Comparison of ENCODE assay signal across 11 cellular contexts in genomic region chr3:143648708-143649107, GRCh38.
DNase-seq lines count a peak whose midpoint lies in the region; ATAC-seq, FAIRE-seq and TF ChIP-seq lines count a peak whose summit lies in the region.
"Had no signal": no experiment of that assay in that cellular context is flagged by ENCODE, and none has a peak within 500 bp of the region (broad histone marks: within the 10 kb centered on the region; RNA-seq: fewer than 3 reads in every experiment).

No MANE protein-coding gene starts in this region.

- H3K9ac ChIP-seq in DND-41 (ENCODE audit: low read depth, low read length) (no peak overlapping the region), HepG2 (ENCODE audit: insufficient read depth, low read depth, low read length) (no peak overlapping the region)

- peak; percentile 64 for FAIRE-seq in H54 (lab: Jason Lieb, UNC)
- no peak for FAIRE-seq in HepG2 (lab: Jason Lieb, UNC)

- H3K4me3 ChIP-seq in DND-41 (ENCODE audit: low read depth in 1 of 2, low read length in 2 of 2) = no peak overlapping the region
- H3K4me3 ChIP-seq in WERI-Rb-1 (ENCODE audit: low read depth, low read length) = no peak overlapping the region
- no peak overlapping the region for H3K4me3 ChIP-seq in HepG2 (replicated peaks in 1 of 3; ENCODE audit: insufficient read depth in 1 of 3, low read depth in 2 of 3, low read length in 3 of 3)

- POLR2A ChIA-PET in HepG2 (lab: Yijun Ruan, JAX) = no interaction called here

- DNase-seq in DND-41 = no peak
- DNase-seq in H54 (ENCODE audit: insufficient read length, low spot score) = no peak
- DNase-seq in WERI-Rb-1 = peak; percentile 39
- DNase-seq in HepG2 (ENCODE audit: low spot score) = no peak
- DNase-seq in T-helper 1 cell = no peak
- DNase-seq in cerebellar cortex (ENCODE audit: low spot score) = no peak
- DNase-seq in cerebellum (ENCODE audit: low spot score) = no peak
- DNase-seq: activated B cell treated with CpG ODN at 0.5 μM for 24 hours, aorta, HCEC 1CT had no signal

- H3K27me3 ChIP-seq in DND-41 (ENCODE audit: insufficient read depth, low read length, poor library complexity) = no peaks in the 10 kb centered on the region
- no peaks in the 10 kb centered on the region for H3K27me3 ChIP-seq in WERI-Rb-1 (ENCODE audit: insufficient read depth, low read depth, severe bottlenecking)
- H3K27me3 ChIP-seq in HepG2 (ENCODE audit: control insufficient read depth in 1 of 2, insufficient read depth in 2 of 2, low read length in 2 of 2) = no peaks in the 10 kb centered on the region; a peak in 1 of 5 replicates

- no peak for TF ChIP-seq RAD21 in HepG2 (CRISPR knock-in tag; IDR thresholded peaks at IDR 0.05)

- TF ChIP-seq EP300 in HepG2 (IDR thresholded peaks at IDR 0.05; ENCODE audit: low read depth in 2 of 2, low read length in 2 of 2) (no peak), HepG2 (CRISPR knock-in tag; IDR thresholded peaks at IDR 0.05; ENCODE audit: borderline replicate concordance) (no peak)

- no TSS peak for BruUV-seq in HepG2 (replicated peaks; lab: Mats Ljungman, UMichigan)

- CTCF ChIA-PET in HepG2 (lab: Yijun Ruan, JAX; ENCODE audit: low intra/inter-chr PET ratio, low total read pairs) = no interaction called here

- intact Hi-C loops in HepG2 (cut with micrococcal nuclease; ENCODE audit: unreplicated experiment) = loop anchor here (10.0 kb wide), 1 partner anchor 574 kb away; no protein-coding TSS in a partner anchor

- H2AFZ ChIP-seq in DND-41 (ENCODE audit: low read depth, low read length) = no peak overlapping the region
- no peak overlapping the region for H2AFZ ChIP-seq in HepG2 (ENCODE audit: low read length)

- TF ChIP-seq CTCF in DND-41 (IDR thresholded peaks at IDR 0.05; ENCODE audit: borderline replicate concordance, extremely low read depth, low read length, poor library complexity, severe bottlenecking) (peak; percentile 57), WERI-Rb-1 (IDR thresholded peaks at IDR 0.05; ENCODE audit: low read depth, low read length) (peak; percentile 71), HepG2 (CRISPR knock-in tag; IDR thresholded peaks at IDR 0.05) (no peak)

- H3K4me2 ChIP-seq in DND-41 (ENCODE audit: insufficient read depth, low read length) (no peak overlapping the region), HepG2 (ENCODE audit: low read depth, low read length) (no peak overlapping the region)

- TF ChIP-seq POLR2A in H54 (IDR thresholded peaks at IDR 0.05; ENCODE audit: low read depth, low read length) = no peak
- TF ChIP-seq POLR2A in HepG2 (IDR thresholded peaks at IDR 0.05; ENCODE audit: insufficient read depth in 1 of 2, low read depth in 2 of 2, low read length in 2 of 2) = no peak

- ATAC-seq in DND-41 (ENCODE audit: insufficient read depth, low read depth) (no peak), HepG2 (0 out of 3 replicates have a peak, but pooled peaks have one; percentile 24), HG03097 (IDR thresholded peaks at IDR 0.05; ENCODE audit: low FRiP score, unreplicated experiment) (no peak)

- no peaks in the 10 kb centered on the region for H3K79me2 ChIP-seq in DND-41 (ENCODE audit: insufficient read depth, low read length)
- H3K79me2 ChIP-seq in HepG2 (ENCODE audit: insufficient read depth, low read length) = no peaks in the 10 kb centered on the region

- no peaks in the 10 kb centered on the region for H4K20me1 ChIP-seq in DND-41 (ENCODE audit: insufficient read depth, low read length)
- H4K20me1 ChIP-seq in HepG2 (ENCODE audit: insufficient read depth, low read length) = no peaks in the 10 kb centered on the region

- 35% methylated on average over 7 of the region's 7 CpGs for WGBS in HepG2 (ENCODE audit: low lambda C conversion rate)

- no peak overlapping the region for H3K27ac ChIP-seq in DND-41 (ENCODE audit: low read length)
- H3K27ac ChIP-seq in WERI-Rb-1 = no peak overlapping the region
- H3K27ac ChIP-seq in HepG2 (ENCODE audit: extremely low read length, insufficient read depth, low read length) = no peak overlapping the region

- in situ Hi-C loops in HepG2 (cut with HindIII; ENCODE audit: extremely low pct_ligation_motif_present, low pct_unique_long_range_greater_than_20kb) = no loop called here

- H3K4me1 ChIP-seq in DND-41 (ENCODE audit: insufficient read depth, low read length) (peaks cover 14% of the 10 kb centered on the region), HepG2 (ENCODE audit: insufficient read depth, low read length) (no peaks in the 10 kb centered on the region)

- H3K9me3 ChIP-seq in DND-41 (ENCODE audit: insufficient read depth, low read length, severe bottlenecking) = no peaks in the 10 kb centered on the region
- no peaks in the 10 kb centered on the region for H3K9me3 ChIP-seq in WERI-Rb-1 (ENCODE audit: severe bottlenecking)
- H3K9me3 ChIP-seq in HepG2 (ENCODE audit: low read length) = no peaks in the 10 kb centered on the region

- H3K36me3 ChIP-seq in DND-41 (ENCODE audit: insufficient read depth, low read length) (no peaks in the 10 kb centered on the region), WERI-Rb-1 (no peaks in the 10 kb centered on the region), HepG2 (replicated peaks in 1 of 2; ENCODE audit: control insufficient read depth in 1 of 2, insufficient read depth in 2 of 2, low read length in 2 of 2) (no peaks in the 10 kb centered on the region)

TF ChIP-seq in HepG2, 621 proteins besides CTCF, POLR2A, EP300 and RAD21:
- TF ChIP-seq TFDP2 (CRISPR knock-in tag; IDR thresholded peaks at IDR 0.05) = no peak
- no peak for TF ChIP-seq THRA (CRISPR knock-in tag; IDR thresholded peaks at IDR 0.05; ENCODE audit: borderline replicate concordance)
